Comparison of ENCODE assay signal across 1 cellular context in the genomic region with DNA sequence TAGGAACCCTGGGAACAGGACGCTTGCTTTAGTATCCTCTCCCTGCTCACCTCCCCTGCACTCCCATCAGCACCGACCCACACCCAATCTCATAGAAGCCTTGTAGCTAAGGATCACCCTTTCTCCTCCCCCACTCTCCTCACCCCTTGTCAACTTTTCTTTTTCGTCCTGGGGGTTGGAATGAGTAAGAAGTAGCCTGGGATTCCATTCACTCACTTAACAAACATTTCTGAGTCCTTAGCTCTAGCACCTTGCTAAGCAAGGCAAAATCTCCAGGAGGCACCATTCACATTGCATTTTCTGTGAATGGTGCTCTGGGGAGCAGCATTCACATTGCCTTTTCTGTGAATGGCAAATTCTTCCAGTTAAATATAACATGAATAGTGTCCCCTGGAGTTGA.
TF ChIP-seq lines count a peak whose summit lies in the region.

No MANE protein-coding gene starts in this region.

TF ChIP-seq in K562, 482 proteins besides CTCF, POLR2A, EP300 and RAD21:
- TF ChIP-seq CSDE1 (IDR thresholded peaks at IDR 0.05) (0 out of 4 replicates have a peak, but pooled peaks of 1 of the 2 experiments have one; percentile 2), ZNF778 (CRISPR knock-in tag; IDR thresholded peaks at IDR 0.05) (no peak)
TF ChIP-seq in K562: peak in this region for 1.
